In the genomic region with DNA sequence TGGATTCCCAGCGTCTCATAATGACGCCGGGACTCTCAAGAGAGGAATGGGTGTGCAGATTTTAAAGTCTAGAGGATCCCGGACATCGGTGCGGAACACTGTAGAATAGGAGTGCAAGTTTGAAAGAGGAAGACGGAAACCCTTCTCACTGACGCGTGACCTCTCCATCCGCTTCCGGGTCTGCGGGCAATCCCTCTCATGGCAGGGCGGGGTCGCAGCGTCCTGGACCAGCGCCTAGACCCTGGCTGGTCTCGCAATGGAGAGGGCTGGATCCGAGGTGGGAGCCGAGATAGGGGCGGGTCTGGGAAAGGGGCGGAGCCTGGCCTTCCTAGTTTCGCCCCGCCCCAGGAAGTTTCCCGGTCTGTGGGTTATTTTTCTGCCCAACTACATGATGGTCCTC, we compare ENCODE assay signal across 10 cellular contexts. TPM values are rescaled to one million over a fixed set of nuclear protein-coding genes. Genes with fewer than 3 reads are reported as not detected.
DNase-seq lines count a peak whose midpoint lies in the region; ATAC-seq lines count a peak whose summit lies in the region.
"Had no signal": no experiment of that assay in that cellular context is flagged by ENCODE, and none has a peak within 500 bp of the region (broad histone marks: within the 10 kb centered on the region; RNA-seq: fewer than 3 reads in every experiment).

No MANE protein-coding gene starts in this region.

- no peak overlapping the region for H3K27ac Mint-ChIP-seq in activated CD4-positive, alpha-beta T cell treated with anti-CD3 and anti-CD28 coated beads, Interleukin-2, amount 10 ng/mL, durations not matched to agents 7 days and 5 days
- H3K27ac Mint-ChIP-seq in activated naive CD8-positive, alpha-beta T cell treated with anti-CD3 and anti-CD28 coated beads, Interleukin-2, amount 10 ng/mL, durations not matched to agents 7 days and 5 days: peak overlapping the region; percentile 32

- no peak for DNase-seq in activated CD4-positive, alpha-beta T cell treated with anti-CD3 and anti-CD28 coated beads, Interleukin-2, amount 10 ng/mL, durations not matched to agents 7 days and 5 days
- DNase-seq in activated CD4-positive, alpha-beta T cell treated with anti-CD3 and anti-CD28 coated beads for 1 hour: no peak
- peak; percentile 50 for DNase-seq in activated naive CD8-positive, alpha-beta T cell treated with anti-CD3 and anti-CD28 coated beads, Interleukin-2, amount 10 ng/mL, durations not matched to agents 7 days and 5 days
- peak; percentile 83 to 89 (median 89) for DNase-seq in right cardiac atrium
- DNase-seq in stromal cell of bone marrow (ENCODE audit: low read depth): peak; percentile 10
- no peak for DNase-seq in HAP-1 (ENCODE audit: low spot score in 2 of 2)

- H3K36me3 ChIP-seq in HAP-1 (replicated peaks): no peaks in the 10 kb centered on the region
- H3K36me3 ChIP-seq: SJSA1 had no signal

- in situ Hi-C loops in HAP-1 (cut with MboI; ENCODE audit: low sequenced_read_pairs): no loop called here

- CTCF ChIA-PET in activated CD4-positive, alpha-beta T cell treated with anti-CD3 and anti-CD28 coated beads, Interleukin-2, amount 10 ng/mL, durations not matched to agents 7 days and 5 days (lab: Charles Lee): no interaction called here

- H3K9me3 Mint-ChIP-seq in activated CD4-positive, alpha-beta T cell treated with anti-CD3 and anti-CD28 coated beads, Interleukin-2, amount 10 ng/mL, durations not matched to agents 7 days and 5 days: peaks cover 35% of the 10 kb centered on the region
- peaks cover 29% of the 10 kb centered on the region for H3K9me3 Mint-ChIP-seq in activated naive CD8-positive, alpha-beta T cell treated with anti-CD3 and anti-CD28 coated beads, Interleukin-2, amount 10 ng/mL, durations not matched to agents 7 days and 5 days

- no peaks in the 10 kb centered on the region for H3K4me1 ChIP-seq in right cardiac atrium (ENCODE audit: control insufficient read depth, insufficient read depth, low read length)
- 0 out of 2 replicates have a peak, but pooled peaks cover 2% of the 10 kb centered on the region for H3K4me1 ChIP-seq in HAP-1
- H3K4me1 ChIP-seq: SJSA1 had no signal

- intact Hi-C loops in right cardiac atrium (cut with DNase I): no loop called here

- peaks cover 5% of the 10 kb centered on the region for H3K9me3 ChIP-seq in right cardiac atrium (ENCODE audit: control insufficient read depth, low read length)
- H3K9me3 ChIP-seq in HAP-1: 0 out of 2 replicates have a peak, but pooled peaks cover 2% of the 10 kb centered on the region

- H3K4me3 ChIP-seq in right cardiac atrium (ENCODE audit: low read length) (peak overlapping the region; percentile 3), HAP-1 (no peak overlapping the region)
- H3K4me3 ChIP-seq: SJSA1, smooth muscle cell had no signal

- H3K27me3 Mint-ChIP-seq in activated CD4-positive, alpha-beta T cell treated with anti-CD3 and anti-CD28 coated beads, Interleukin-2, amount 10 ng/mL, durations not matched to agents 7 days and 5 days: no peaks in the 10 kb centered on the region
- H3K27me3 Mint-ChIP-seq in activated naive CD8-positive, alpha-beta T cell treated with anti-CD3 and anti-CD28 coated beads, Interleukin-2, amount 10 ng/mL, durations not matched to agents 7 days and 5 days: no peaks in the 10 kb centered on the region

- no peak overlapping the region for H3K27ac ChIP-seq in right cardiac atrium (ENCODE audit: low read length)
- H3K27ac ChIP-seq: SJSA1 had no signal

- POLR2A ChIA-PET in activated CD4-positive, alpha-beta T cell treated with anti-CD3 and anti-CD28 coated beads, Interleukin-2, amount 10 ng/mL, durations not matched to agents 7 days and 5 days (lab: Charles Lee): interaction anchor here (0.7 kb wide), 1 partner anchor 99 kb away, joined by 3 read pairs; no protein-coding TSS in a partner anchor
- POLR2A ChIA-PET in activated naive CD8-positive, alpha-beta T cell treated with anti-CD3 and anti-CD28 coated beads, Interleukin-2, amount 10 ng/mL, durations not matched to agents 7 days and 5 days (lab: Charles Lee): no interaction called here

- H3K27me3 ChIP-seq in right cardiac atrium (ENCODE audit: control insufficient read depth, insufficient read depth) (no peaks in the 10 kb centered on the region), HAP-1 (ENCODE audit: low read depth) (no peaks in the 10 kb centered on the region)
- H3K27me3 ChIP-seq: SJSA1 had no signal

- 16% methylated on average over 24 of the region's 24 CpGs for WGBS in right cardiac atrium

- H3K4me3 Mint-ChIP-seq in activated CD4-positive, alpha-beta T cell treated with anti-CD3 and anti-CD28 coated beads, Interleukin-2, amount 10 ng/mL, durations not matched to agents 7 days and 5 days: peak overlapping the region; percentile 25
- H3K4me3 Mint-ChIP-seq in activated naive CD8-positive, alpha-beta T cell treated with anti-CD3 and anti-CD28 coated beads, Interleukin-2, amount 10 ng/mL, durations not matched to agents 7 days and 5 days: peak overlapping the region; percentile 61

- no peak for ATAC-seq in activated naive CD8-positive, alpha-beta T cell treated with anti-CD3 and anti-CD28 coated beads, Interleukin-2, amount 10 ng/mL, durations not matched to agents 7 days and 5 days (ENCODE audit: low read depth)
- ATAC-seq in right cardiac atrium (peak; percentile 71 to 87), HG03108 (IDR thresholded peaks at IDR 0.05; ENCODE audit: unreplicated experiment) (no peak), HG02588 (IDR thresholded peaks at IDR 0.05; ENCODE audit: unreplicated experiment) (no peak)

- H3K36me3 Mint-ChIP-seq in activated CD4-positive, alpha-beta T cell treated with anti-CD3 and anti-CD28 coated beads, Interleukin-2, amount 10 ng/mL, durations not matched to agents 7 days and 5 days (ENCODE audit: low read depth): peaks cover 19% of the 10 kb centered on the region
- peaks cover 13% of the 10 kb centered on the region for H3K36me3 Mint-ChIP-seq in activated naive CD8-positive, alpha-beta T cell treated with anti-CD3 and anti-CD28 coated beads, Interleukin-2, amount 10 ng/mL, durations not matched to agents 7 days and 5 days

- H3K4me1 Mint-ChIP-seq in activated CD4-positive, alpha-beta T cell treated with anti-CD3 and anti-CD28 coated beads, Interleukin-2, amount 10 ng/mL, durations not matched to agents 7 days and 5 days: peaks cover 15% of the 10 kb centered on the region
- H3K4me1 Mint-ChIP-seq in activated naive CD8-positive, alpha-beta T cell treated with anti-CD3 and anti-CD28 coated beads, Interleukin-2, amount 10 ng/mL, durations not matched to agents 7 days and 5 days: peaks cover 3% of the 10 kb centered on the region

RNA-seq across cellular contexts. Expression of a gene that starts 4.6 kb away (rescaled TPM):
- 10 to 100 TPM in 1 of 2 experiments, 1 to 10 TPM in 1; 9.9 to 10.5 TPM for total RNA-seq in activated CD4-positive, alpha-beta T cell treated with anti-CD3 and anti-CD28 coated beads, Interleukin-2, amount 10 ng/mL, durations not matched to agents 7 days and 5 days
- total RNA-seq in activated naive CD8-positive, alpha-beta T cell treated with anti-CD3 and anti-CD28 coated beads, Interleukin-2, amount 10 ng/mL, durations not matched to agents 7 days and 5 days: 10 to 100 TPM; 13.0 to 13.1 TPM
- 1 to 10 TPM; 3.7 to 4.8 (median 4.4) TPM for total RNA-seq in right cardiac atrium
- 2.0 TPM for polyA plus RNA-seq in right cardiac atrium

RNA-seq across cellular contexts. Expression of a gene that starts 36.5 kb away (rescaled TPM):
- total RNA-seq in activated CD4-positive, alpha-beta T cell treated with anti-CD3 and anti-CD28 coated beads, Interleukin-2, amount 10 ng/mL, durations not matched to agents 7 days and 5 days: 10 to 100 TPM; 14.5 to 20.7 TPM
- 10 to 100 TPM; 28.5 to 29.1 TPM for total RNA-seq in activated naive CD8-positive, alpha-beta T cell treated with anti-CD3 and anti-CD28 coated beads, Interleukin-2, amount 10 ng/mL, durations not matched to agents 7 days and 5 days
- 1 to 10 TPM; 5.4 to 9.3 (median 7.1) TPM for total RNA-seq in right cardiac atrium
- 2.1 TPM for polyA plus RNA-seq in right cardiac atrium

Comparison
In these comparisons a context has a peak if more than half of its experiments do, and no peak if none do; other contexts are left out.
1. DNase-seq: peak in activated naive CD8-positive, alpha-beta T cell treated with anti-CD3 and anti-CD28 coated beads, Interleukin-2, amount 10 ng/mL, durations not matched to agents 7 days and 5 days (single experiment), right cardiac atrium (3 of 3) and stromal cell of bone marrow (single experiment); none in activated CD4-positive, alpha-beta T cell treated with anti-CD3 and anti-CD28 coated beads, Interleukin-2, amount 10 ng/mL, durations not matched to agents 7 days and 5 days (single experiment), activated CD4-positive, alpha-beta T cell treated with anti-CD3 and anti-CD28 coated beads for 1 hour (single experiment) and HAP-1 (0 of 2).
2. ATAC-seq: peak in right cardiac atrium (2 of 2); none in activated naive CD8-positive, alpha-beta T cell treated with anti-CD3 and anti-CD28 coated beads, Interleukin-2, amount 10 ng/mL, durations not matched to agents 7 days and 5 days (single experiment), HG03108 (single experiment) and HG02588 (single experiment).